14 cellular contexts compared by ENCODE assay signal in genomic region chr15:31733424-31733823, GRCh38.
A peak's percentile ranks its signal among the peaks of the same experiment; 100 is the strongest.
DNase-seq lines count a peak whose midpoint lies in the region.
"Had no signal": no experiment of that assay in that cellular context is flagged by ENCODE, and none has a peak within 500 bp of the region (broad histone marks: within the 10 kb centered on the region; RNA-seq: fewer than 3 reads in every experiment).

No MANE protein-coding gene starts in this region.

- peak overlapping the region; percentile 40 for H3K27ac ChIP-seq in angular gyrus (ENCODE audit: low read depth, low read length)
- H3K27ac ChIP-seq: BLaER1, HL-60 had no signal

- intact Hi-C loops in head of caudate nucleus (cut with DNase I) = no loop called here

- DNase-seq in head of caudate nucleus (peak in 31 of 42 donors; percentile 13 to 81 (median 43)), putamen (ENCODE audit: low spot score) (peak; percentile 52), DMS 273 (lab: John Stamatoyannopoulos, UW; ENCODE audit: unreplicated experiment) (no peak)
- no peak for DNase-seq in activated T-cell treated with anti-CD3 and anti-CD28 coated beads, Interleukin-2, amount 50 U/mL, for 1 hour
- DNase-seq in activated effector memory CD4-positive, alpha-beta T cell treated with Interleukin-2 at 50 U/mL for 16 hours = no peak
- DNase-seq: Caco-2; CD8-positive, alpha-beta memory T cell; DMS53; GF-D8; HCEC 1CT; HFFc6 had no signal

Comparison
In these comparisons a context has a peak if more than half of its experiments do, and no peak if none do; other contexts are left out.
1. DNase-seq: peak in head of caudate nucleus (31 of 42) and putamen (single experiment); none in DMS 273 (single experiment), activated T-cell treated with anti-CD3 and anti-CD28 coated beads, Interleukin-2, amount 50 U/mL, for 1 hour (single experiment) and activated effector memory CD4-positive, alpha-beta T cell treated with Interleukin-2 at 50 U/mL for 16 hours (single experiment).